In genomic region chr18:58654896-58655614, GRCh38 we compare ENCODE assay signal across 15 cellular contexts.
"Had no signal": no experiment of that assay in that cellular context is flagged by ENCODE, and none has a peak within 500 bp of the region (broad histone marks: within the 10 kb centered on the region; RNA-seq: fewer than 3 reads in every experiment).

No MANE protein-coding gene starts in this region.

- DNase-seq: activated CD4-positive, alpha-beta T cell treated with anti-CD3 and anti-CD28 coated beads, Interleukin-2, amount 50 U/mL, for 48 hours; activated CD4-positive, CD25-positive, alpha-beta regulatory T cell treated with anti-CD3 and anti-CD28 coated beads, Interleukin-2, amount 50 U/mL, for 72 hours; activated naive CD4-positive, alpha-beta T cell treated with anti-CD3 and anti-CD28 coated beads, Interleukin-2, amount 50 U/mL, for 16 hours; adrenal gland; colonic mucosa; left ventricle myocardium inferior; natural killer cell; stimulated activated CD4-positive, alpha-beta T cell treated with anti-CD3 and anti-CD28 coated beads, Interleukin-12 subunit alpha, Interleukin-12 subunit beta, amount 100 ng/mL, for 4 hours; stimulated activated CD4-positive, alpha-beta T cell treated with anti-CD3 and anti-CD28 coated beads, Interleukin-2, amount 100 ng/mL, for 24 hours; thyroid gland had no signal

- H3K9me3 ChIP-seq: adrenal gland, colonic mucosa, neutrophil, thyroid gland had no signal

- H2AFZ ChIP-seq: parathyroid adenoma had no signal

- H3K36me3 Mint-ChIP-seq: natural killer cell had no signal

- FAIRE-seq: urothelium cell line had no signal

- H3K27me3 ChIP-seq: adrenal gland, cardiac muscle cell, colonic mucosa, esophagus muscularis mucosa, neutrophil, thyroid gland had no signal

- H3K4me3 ChIP-seq: adrenal gland, cardiac muscle cell, colonic mucosa, esophagus muscularis mucosa, left ventricle myocardium inferior, thyroid gland had no signal

- H3K27ac Mint-ChIP-seq: natural killer cell had no signal

- ATAC-seq: natural killer cell had no signal

- H3K79me2 ChIP-seq: parathyroid adenoma had no signal

- H3K27ac ChIP-seq: adrenal gland, cardiac muscle cell, colonic mucosa, esophagus muscularis mucosa, left ventricle myocardium inferior, neutrophil, parathyroid adenoma, thyroid gland had no signal

- H3K4me1 ChIP-seq: colonic mucosa, esophagus muscularis mucosa, parathyroid adenoma, thyroid gland had no signal

- H3K36me3 ChIP-seq: adrenal gland, cardiac muscle cell, colonic mucosa, esophagus muscularis mucosa, left ventricle myocardium inferior, neutrophil, thyroid gland had no signal

- H3K4me3 Mint-ChIP-seq: natural killer cell had no signal

- H3K9ac ChIP-seq: parathyroid adenoma had no signal
